11 cellular contexts compared by ENCODE assay signal in the genomic region with DNA sequence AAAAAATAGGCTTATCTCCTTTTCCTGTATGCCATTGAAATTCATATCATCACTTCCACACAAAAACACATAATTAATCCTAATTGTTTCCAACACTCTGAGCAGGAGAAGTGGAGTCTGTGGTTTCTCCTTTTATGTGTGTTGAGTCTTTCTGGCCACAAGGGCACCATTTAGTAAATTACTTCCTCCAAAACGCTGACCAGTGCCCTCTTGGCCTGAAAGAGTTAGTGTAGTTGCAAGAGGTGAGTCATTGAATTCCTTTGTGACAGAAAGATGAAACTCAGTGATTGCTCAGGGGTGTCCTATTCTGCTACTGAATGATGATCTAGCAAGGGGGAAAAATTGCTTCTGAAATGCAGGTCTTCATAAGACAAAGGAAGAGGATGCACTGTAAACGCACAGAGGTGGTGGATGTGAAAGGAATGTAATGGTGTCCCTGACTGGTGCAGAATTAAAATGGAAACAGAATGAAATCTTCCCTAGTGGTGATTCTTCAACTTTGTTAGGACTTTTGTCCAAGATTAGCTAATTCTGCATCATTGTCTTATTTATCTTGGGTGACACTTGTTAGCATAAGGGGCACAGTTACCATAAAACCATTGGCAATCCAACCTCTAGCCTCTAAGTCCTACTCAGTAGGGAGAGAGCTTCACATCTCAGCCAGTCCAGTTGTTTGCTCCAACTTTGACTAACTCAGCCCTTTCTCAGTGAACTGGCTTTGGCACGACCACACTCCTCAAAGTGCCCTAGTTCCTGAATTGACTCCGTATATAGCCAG.
DNase-seq lines count a peak whose midpoint lies in the region; ATAC-seq, FAIRE-seq and TF ChIP-seq lines count a peak whose summit lies in the region.
"Had no signal": no experiment of that assay in that cellular context is flagged by ENCODE, and none has a peak within 500 bp of the region (broad histone marks: within the 10 kb centered on the region; RNA-seq: fewer than 3 reads in every experiment).

No MANE protein-coding gene starts in this region.

- H3K4me1 ChIP-seq in adrenal gland (replicated peaks in 1 of 2) = peaks cover 0 to 13% of the 10 kb centered on the region in 2 donors

- H3K36me3 ChIP-seq in adrenal gland (replicated peaks in 1 of 2) = no peaks in the 10 kb centered on the region

- peak overlapping the region in 1 of 5 donors; percentile 53 for H3K27ac ChIP-seq in adrenal gland

- no peak overlapping the region for H3K4me3 ChIP-seq in AG10803 (ENCODE audit: low read length)
- H3K4me3 ChIP-seq in adrenal gland = no peak overlapping the region
- H3K4me3 ChIP-seq: smooth muscle cell had no signal

- no peaks in the 10 kb centered on the region for H3K9me3 ChIP-seq in adrenal gland (replicated peaks in 1 of 3)

- TF ChIP-seq POLR2A in adrenal gland (IDR thresholded peaks at IDR 0.05) = no peak

- ATAC-seq in GM18498 (IDR thresholded peaks at IDR 0.05; ENCODE audit: unreplicated experiment) = no peak
- no peak for ATAC-seq in GM21528 (IDR thresholded peaks at IDR 0.05; ENCODE audit: low FRiP score, unreplicated experiment)

- DNase-seq in AG10803 (ENCODE audit: low read depth) (peak; percentile 75), HTR-8/SVneo (ENCODE audit: insufficient read length, low spot score) (peak; percentile 73), adrenal gland (peak in 5 of 7 donors; percentile 19 to 51 (median 43)), kidney tubule cell (ENCODE audit: low spot score) (peak; percentile 96), Kasumi-1 (lab: John Stamatoyannopoulos, UW) (no peak), DMS153 (lab: John Stamatoyannopoulos, UW) (no peak)
- DNase-seq: activated CD4-positive, alpha-beta T cell treated with anti-CD3 and anti-CD28 coated beads, Interleukin-2, amount 50 U/mL, for 1 hour; DMS 273 treated with DMSO at 0.1 percent for 48 hours had no signal

- H3K27me3 ChIP-seq in adrenal gland = no peaks in the 10 kb centered on the region

- FAIRE-seq in HTR-8/SVneo (lab: Jason Lieb, UNC) = peak; percentile 57

- peak; percentile 42 for TF ChIP-seq CTCF in AG10803 (conservative IDR thresholded peaks at IDR 0.05; ENCODE audit: low read length)
- peak in 5 of 6 experiments; percentile 34 to 48 (median 39) for TF ChIP-seq CTCF in adrenal gland (IDR thresholded peaks at IDR 0.05)

- intact Hi-C loops in adrenal gland (cut with DNase I) = loop anchor here in 1 of 2 donors (5.0 kb wide), 1 partner anchor 154 kb away; no protein-coding TSS in a partner anchor

- WGBS in adrenal gland, 4 donors = 65 to 68% (median 66%) methylated on average over 4 of the region's 4 CpGs

Comparison
In these comparisons a context has a peak if more than half of its experiments do, and no peak if none do; other contexts are left out.
1. DNase-seq: peak in AG10803 (single experiment), HTR-8/SVneo (single experiment), adrenal gland (5 of 7) and kidney tubule cell (single experiment); none in Kasumi-1 (0 of 2) and DMS153 (single experiment).